ENCODE assay signal across 12 cellular contexts in genomic region chr12:55732288-55732687, GRCh38.
"Had no signal": no experiment of that assay in that cellular context is flagged by ENCODE, and none has a peak within 500 bp of the region (broad histone marks: within the 10 kb centered on the region; RNA-seq: fewer than 3 reads in every experiment).

No MANE protein-coding gene starts in this region.

- DNase-seq: activated CD4-positive, alpha-beta T cell treated with anti-CD3 and anti-CD28 coated beads for 4 hours; activated naive CD4-positive, alpha-beta T cell treated with anti-CD3 and anti-CD28 coated beads, Interleukin-2, amount 10 ng/mL, durations not matched to agents 7 days and 5 days; amniotic stem cell; cerebellar nuclear complex; left colon; mammary epithelial cell; SK-N-SH; small intestine; transverse colon had no signal

- H3K9me3 ChIP-seq: body of pancreas, SK-N-SH, transverse colon had no signal

- H3K27me3 ChIP-seq: body of pancreas, neural progenitor cell, transverse colon had no signal

- H3K27ac ChIP-seq: body of pancreas, neural progenitor cell, parathyroid adenoma had no signal

- H3K9ac ChIP-seq: neural progenitor cell, parathyroid adenoma, SK-N-SH had no signal

- H3K4me3 ChIP-seq: body of pancreas, neural progenitor cell, transverse colon had no signal

- H3K4me2 ChIP-seq: neural progenitor cell, SK-N-SH had no signal

- ATAC-seq: body of pancreas, left colon had no signal

- H3K36me3 ChIP-seq: neural progenitor cell, transverse colon had no signal
